7 cellular contexts compared by ENCODE assay signal in genomic region chr13:54034047-54034446, GRCh38.
"Had no signal": no experiment of that assay in that cellular context is flagged by ENCODE, and none has a peak within 500 bp of the region (broad histone marks: within the 10 kb centered on the region; RNA-seq: fewer than 3 reads in every experiment).

No MANE protein-coding gene starts in this region.

- H2AFZ ChIP-seq: GM23338 had no signal

- H3K4me1 ChIP-seq: HAP-1 had no signal

- H3K36me3 ChIP-seq: HAP-1 had no signal

- H3K27ac ChIP-seq: HL-60 had no signal

- H3K4me2 ChIP-seq: GM23338 had no signal

- H3K4me3 ChIP-seq: GM23338, HAP-1 had no signal

- DNase-seq: H7, HFFc6, KG1 had no signal

- ATAC-seq: GM23338, HCT116 had no signal
